13 cellular contexts compared by ENCODE assay signal in the genomic region with DNA sequence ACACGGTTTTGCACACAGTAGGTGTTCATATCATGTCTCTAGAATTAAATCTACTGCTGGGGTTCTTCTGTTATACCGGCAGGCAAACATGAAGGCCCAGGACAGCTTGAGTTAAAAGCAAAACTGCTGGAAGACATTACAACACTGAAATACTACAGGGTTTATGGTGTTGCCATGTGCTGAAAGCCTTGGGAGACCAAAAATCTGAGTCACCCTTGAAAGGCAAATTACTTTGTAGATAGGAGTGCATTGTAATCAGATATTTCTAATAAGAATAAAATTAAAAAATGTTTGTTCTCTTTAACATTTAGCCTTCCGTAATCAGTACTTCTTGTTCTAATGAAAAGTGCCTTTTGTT.
DNase-seq lines count a peak whose midpoint lies in the region; ATAC-seq, FAIRE-seq and TF ChIP-seq lines count a peak whose summit lies in the region.
"Had no signal": no experiment of that assay in that cellular context is flagged by ENCODE, and none has a peak within 500 bp of the region (broad histone marks: within the 10 kb centered on the region; RNA-seq: fewer than 3 reads in every experiment).

No MANE protein-coding gene starts in this region.

- in situ Hi-C loops in KBM-7 (cut with MboI; ENCODE audit: low pct_unique_long_range_greater_than_20kb, low sequenced_read_pairs): no loop called here

- no peak overlapping the region for H3K4me2 ChIP-seq in SU-DHL-6 (ENCODE audit: low read depth, low read length, poor library complexity, severe bottlenecking)
- H3K4me2 ChIP-seq: PC-9 had no signal

- H3K79me2 ChIP-seq in SU-DHL-6 (ENCODE audit: insufficient read depth, low read length): no peaks in the 10 kb centered on the region

- no peaks in the 10 kb centered on the region for H3K9me2 ChIP-seq in SU-DHL-6 (replicated peaks; ENCODE audit: insufficient read depth, low read length)

- H2AFZ ChIP-seq in SU-DHL-6 (ENCODE audit: low read depth, low read length, severe bottlenecking): peak overlapping the region; percentile 63
- H2AFZ ChIP-seq: PC-9 had no signal

- intact Hi-C loops in pancreas (cut with DNase I): no loop called here

- DNase-seq in fibroblast of villous mesenchyme (ENCODE audit: low read depth) (peak; percentile 40), pancreas (peak in 1 of 6 donors; percentile 12), DMS79 treated with DMSO at 0.1 percent for 48 hours (lab: John Stamatoyannopoulos, UW) (no peak), KBM-7 (no peak)
- DNase-seq in stimulated activated naive CD8-positive, alpha-beta T cell treated with anti-CD3 and anti-CD28 coated beads, Interleukin-15, Interleukin-2, amounts not matched to agents 100 U/mL and 50 U/mL, for 24 hours: no peak
- DNase-seq: activated B cell treated with CpG ODN at 0.5 μM for 24 hours, HFFc6, NCI-H1436, PC-9 had no signal

- ATAC-seq in GM18511 (IDR thresholded peaks at IDR 0.05; ENCODE audit: unreplicated experiment): peak; percentile 5
- ATAC-seq in pancreas: peak; percentile 65 to 83 (median 68)
- no peak for ATAC-seq in stimulated activated naive CD8-positive, alpha-beta T cell treated with anti-CD3 and anti-CD28 coated beads, Interleukin-15, Interleukin-2, amounts not matched to agents 100 U/mL and 50 U/mL, for 24 hours
- ATAC-seq in GM18505 (IDR thresholded peaks at IDR 0.05; ENCODE audit: unreplicated experiment): no peak

- no peak overlapping the region for H3K4me3 ChIP-seq in SU-DHL-6 (ENCODE audit: insufficient read depth, low read length, poor library complexity, severe bottlenecking)
- no peak overlapping the region for H3K4me3 ChIP-seq in fibroblast of villous mesenchyme (ENCODE audit: low read depth, low read length)
- H3K4me3 ChIP-seq in pancreas: no peak overlapping the region
- H3K4me3 ChIP-seq: PC-9, prostate gland had no signal

- no peaks in the 10 kb centered on the region for H3K9me3 ChIP-seq in SU-DHL-6 (ENCODE audit: insufficient read depth, low read length)
- H3K9me3 ChIP-seq in pancreas: no peaks in the 10 kb centered on the region
- H3K9me3 ChIP-seq: prostate gland had no signal

- H3K27me3 ChIP-seq in SU-DHL-6 (ENCODE audit: low read length) (no peaks in the 10 kb centered on the region), pancreas (no peaks in the 10 kb centered on the region)

- peaks cover 0 to 9% (median 6%) of the 10 kb centered on the region in 3 donors for H3K4me1 ChIP-seq in pancreas
- H3K4me1 ChIP-seq: prostate gland had no signal

- WGBS in pancreas, 2 donors: 53 to 54% methylated on average over 3 of the region's 3 CpGs

- H3K36me3 ChIP-seq in SU-DHL-6 (ENCODE audit: low read length) (no peaks in the 10 kb centered on the region), pancreas (no peaks in the 10 kb centered on the region)
- H3K36me3 ChIP-seq: prostate gland had no signal

- FAIRE-seq in pancreas (lab: Jason Lieb, UNC): no peak

- TF ChIP-seq POLR2A in GM18505 (IDR thresholded peaks at IDR 0.05; ENCODE audit: borderline replicate concordance, extremely low read depth, insufficient read depth, insufficient read length): no peak

- no peak for TF ChIP-seq CTCF in SU-DHL-6 (IDR thresholded peaks at IDR 0.05; ENCODE audit: insufficient read depth, low read length, poor library complexity, severe bottlenecking)
- TF ChIP-seq CTCF in fibroblast of villous mesenchyme (IDR thresholded peaks at IDR 0.05; ENCODE audit: insufficient read depth, low read depth, low read length): no peak
- TF ChIP-seq CTCF in pancreas (IDR thresholded peaks at IDR 0.05): no peak

- no peaks in the 10 kb centered on the region for H3F3A ChIP-seq in SU-DHL-6 (ENCODE audit: insufficient read depth)

- no peak overlapping the region for H3K27ac ChIP-seq in SU-DHL-6 (ENCODE audit: low read depth, low read length)
- peak overlapping the region in 2 of 4 donors; percentile 47 to 70 for H3K27ac ChIP-seq in pancreas
- H3K27ac ChIP-seq: PC-9, prostate gland had no signal

- H3K9ac ChIP-seq in SU-DHL-6 (ENCODE audit: low read length): no peak overlapping the region

- no peaks in the 10 kb centered on the region for H4K20me1 ChIP-seq in SU-DHL-6 (ENCODE audit: low read depth, low read length)

Comparison
In these comparisons a context has a peak if more than half of its experiments do, and no peak if none do; other contexts are left out.
1. ATAC-seq: peak in GM18511 (single experiment) and pancreas (4 of 4); none in stimulated activated naive CD8-positive, alpha-beta T cell treated with anti-CD3 and anti-CD28 coated beads, Interleukin-15, Interleukin-2, amounts not matched to agents 100 U/mL and 50 U/mL, for 24 hours (single experiment) and GM18505 (single experiment).